ENCODE assay signal across 8 cellular contexts in the genomic region with DNA sequence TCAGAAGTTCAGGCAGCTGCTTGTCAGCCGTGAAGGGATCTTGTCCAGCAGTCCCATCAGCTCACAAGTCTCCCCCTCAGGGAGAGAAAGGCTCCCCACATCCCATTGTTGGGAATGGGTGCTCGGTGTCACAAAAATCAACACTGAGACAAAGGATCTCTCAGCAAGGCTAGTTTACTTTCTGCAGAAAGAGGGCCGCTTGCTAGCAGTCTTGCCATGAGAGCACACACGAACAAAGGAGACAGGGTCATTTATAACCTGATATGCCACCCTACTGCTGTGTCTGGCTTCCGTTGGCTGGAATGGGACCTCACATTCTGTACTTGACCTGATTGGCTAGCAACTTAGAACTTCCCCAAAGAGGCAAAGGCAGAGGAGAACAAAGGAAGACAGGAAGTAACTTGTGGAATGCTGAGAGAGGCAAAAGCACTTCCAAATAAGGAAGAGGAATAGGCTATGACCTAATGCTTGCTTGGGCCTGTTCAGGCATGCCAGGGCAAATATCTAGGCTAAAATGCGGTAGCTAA. TPM values are rescaled to one million over a fixed set of nuclear protein-coding genes. Genes with fewer than 3 reads are reported as not detected.
A peak's percentile ranks its signal among the peaks of the same experiment; 100 is the strongest.
DNase-seq lines count a peak whose midpoint lies in the region; ATAC-seq and TF ChIP-seq lines count a peak whose summit lies in the region.

No MANE protein-coding gene starts in this region.

- H3K4me1 ChIP-seq in ascending aorta = peaks cover 0 to 6% of the 10 kb centered on the region in 2 donors
- peaks cover 12% of the 10 kb centered on the region; the same call in 1 of the 2 replicates for H3K4me1 ChIP-seq in iPS-20b (ENCODE audit: insufficient read depth, low read length)
- peaks cover 16% of the 10 kb centered on the region for H3K4me1 ChIP-seq in stomach smooth muscle (ENCODE audit: control insufficient read depth, insufficient read depth, low read length)

- H3K27ac ChIP-seq in ascending aorta (peak overlapping the region; percentile 65 to 72), iPS-20b (ENCODE audit: low read length) (peak overlapping the region; percentile 97), stomach smooth muscle (ENCODE audit: low read length) (peak overlapping the region; percentile 67)

- no peaks in the 10 kb centered on the region for H3K27me3 ChIP-seq in ascending aorta
- H3K27me3 ChIP-seq in iPS-20b (ENCODE audit: insufficient read depth, low read length) = no peaks in the 10 kb centered on the region
- no peaks in the 10 kb centered on the region for H3K27me3 ChIP-seq in stomach smooth muscle (ENCODE audit: control insufficient read depth in 1 of 2, insufficient read depth in 2 of 2, low read length in 2 of 2)

- no peaks in the 10 kb centered on the region for H3K36me3 ChIP-seq in ascending aorta
- H3K36me3 ChIP-seq in iPS-20b (ENCODE audit: insufficient read depth, low read depth, low read length) = no peaks in the 10 kb centered on the region
- H3K36me3 ChIP-seq in stomach smooth muscle (ENCODE audit: control insufficient read depth in 2 of 2, insufficient read depth in 2 of 2, low read length in 2 of 2) = no peaks in the 10 kb centered on the region

- POLR2A ChIA-PET in activated CD4-positive, alpha-beta T cell treated with anti-CD3 and anti-CD28 coated beads, Interleukin-2, amount 10 ng/mL, durations not matched to agents 7 days and 5 days (lab: Charles Lee) = no interaction called here

- H3K27ac Mint-ChIP-seq in activated CD4-positive, alpha-beta T cell treated with anti-CD3 and anti-CD28 coated beads, Interleukin-2, amount 10 ng/mL, durations not matched to agents 7 days and 5 days = no peak overlapping the region
- no peak overlapping the region for H3K27ac Mint-ChIP-seq in stimulated activated effector memory CD8-positive, alpha-beta T cell treated with anti-CD3 and anti-CD28 coated beads, Interleukin-12 subunit alpha, Interleukin-12 subunit beta, amount 100 ng/mL, for 72 hours

- H3K4me3 ChIP-seq in ascending aorta (no peak overlapping the region), iPS-20b (ENCODE audit: low read length) (peak overlapping the region; percentile 52), stomach smooth muscle (ENCODE audit: low read length in 2 of 2) (peak overlapping the region; percentile 22 to 42)

- no peaks in the 10 kb centered on the region for H3K36me3 Mint-ChIP-seq in activated CD4-positive, alpha-beta T cell treated with anti-CD3 and anti-CD28 coated beads, Interleukin-2, amount 10 ng/mL, durations not matched to agents 7 days and 5 days (ENCODE audit: low read depth)
- no peaks in the 10 kb centered on the region for H3K36me3 Mint-ChIP-seq in stimulated activated effector memory CD8-positive, alpha-beta T cell treated with anti-CD3 and anti-CD28 coated beads, Interleukin-12 subunit alpha, Interleukin-12 subunit beta, amount 100 ng/mL, for 72 hours

- peak overlapping the region; percentile 89 for H3K9ac ChIP-seq in iPS-20b (ENCODE audit: low read depth, low read length)
- peak overlapping the region in 1 of 2 donors; percentile 62 for H3K9ac ChIP-seq in stomach smooth muscle (ENCODE audit: low read length in 2 of 2)

- DNase-seq in DMS79 (lab: John Stamatoyannopoulos, UW) = peak; percentile 82
- DNase-seq in NCI-H146 treated with DMSO at 0.1 percent for 48 hours (lab: John Stamatoyannopoulos, UW; ENCODE audit: unreplicated experiment) = peak; percentile 99
- DNase-seq in ascending aorta (ENCODE audit: low spot score in 2 of 2) = no peak
- DNase-seq in activated CD4-positive, alpha-beta T cell treated with anti-CD3 and anti-CD28 coated beads, Interleukin-2, amount 10 ng/mL, durations not matched to agents 7 days and 5 days = no peak
- no peak for DNase-seq in activated CD4-positive, alpha-beta T cell treated with anti-CD3 and anti-CD28 coated beads, Interleukin-2, amount 50 U/mL, for 4 hours
- DNase-seq in stimulated activated effector memory CD8-positive, alpha-beta T cell treated with anti-CD3 and anti-CD28 coated beads, Interleukin-12 subunit alpha, Interleukin-12 subunit beta, amount 100 ng/mL, for 72 hours (ENCODE audit: low spot score in 2 of 2) = no peak

- TF ChIP-seq CTCF in ascending aorta (IDR thresholded peaks at IDR 0.05) = no peak

- CTCF ChIA-PET in activated CD4-positive, alpha-beta T cell treated with anti-CD3 and anti-CD28 coated beads, Interleukin-2, amount 10 ng/mL, durations not matched to agents 7 days and 5 days (lab: Charles Lee) = no interaction called here

- peaks cover 48% of the 10 kb centered on the region for H3K27me3 Mint-ChIP-seq in activated CD4-positive, alpha-beta T cell treated with anti-CD3 and anti-CD28 coated beads, Interleukin-2, amount 10 ng/mL, durations not matched to agents 7 days and 5 days

- intact Hi-C loops in ascending aorta (cut with DNase I) = no loop called here

- no peak overlapping the region for H3K4me3 Mint-ChIP-seq in activated CD4-positive, alpha-beta T cell treated with anti-CD3 and anti-CD28 coated beads, Interleukin-2, amount 10 ng/mL, durations not matched to agents 7 days and 5 days
- H3K4me3 Mint-ChIP-seq in stimulated activated effector memory CD8-positive, alpha-beta T cell treated with anti-CD3 and anti-CD28 coated beads, Interleukin-12 subunit alpha, Interleukin-12 subunit beta, amount 100 ng/mL, for 72 hours = no peak overlapping the region

- no peaks in the 10 kb centered on the region for H3K9me3 Mint-ChIP-seq in activated CD4-positive, alpha-beta T cell treated with anti-CD3 and anti-CD28 coated beads, Interleukin-2, amount 10 ng/mL, durations not matched to agents 7 days and 5 days
- H3K9me3 Mint-ChIP-seq in stimulated activated effector memory CD8-positive, alpha-beta T cell treated with anti-CD3 and anti-CD28 coated beads, Interleukin-12 subunit alpha, Interleukin-12 subunit beta, amount 100 ng/mL, for 72 hours = no peaks in the 10 kb centered on the region

- H3K4me1 Mint-ChIP-seq in activated CD4-positive, alpha-beta T cell treated with anti-CD3 and anti-CD28 coated beads, Interleukin-2, amount 10 ng/mL, durations not matched to agents 7 days and 5 days = peaks cover 3% of the 10 kb centered on the region
- no peaks in the 10 kb centered on the region for H3K4me1 Mint-ChIP-seq in stimulated activated effector memory CD8-positive, alpha-beta T cell treated with anti-CD3 and anti-CD28 coated beads, Interleukin-12 subunit alpha, Interleukin-12 subunit beta, amount 100 ng/mL, for 72 hours

- H3K9me3 ChIP-seq in ascending aorta (no peaks in the 10 kb centered on the region), iPS-20b (ENCODE audit: insufficient read depth, low read depth, low read length) (no peaks in the 10 kb centered on the region; the same call in 1 of the 2 replicates), stomach smooth muscle (ENCODE audit: control insufficient read depth in 2 of 2, low read length in 2 of 2) (peaks cover 0 to 3% of the 10 kb centered on the region in 2 donors)

- ATAC-seq in stimulated activated effector memory CD8-positive, alpha-beta T cell treated with anti-CD3 and anti-CD28 coated beads, Interleukin-12 subunit alpha, Interleukin-12 subunit beta, amount 100 ng/mL, for 72 hours = no peak

RNA-seq across cellular contexts. Expression of gene IGFL3, which starts 8.7 kb away (rescaled TPM):
- not detected for total RNA-seq in ascending aorta
- total RNA-seq in activated CD4-positive, alpha-beta T cell treated with anti-CD3 and anti-CD28 coated beads, Interleukin-2, amount 10 ng/mL, durations not matched to agents 7 days and 5 days = not detected

RNA-seq across cellular contexts. Expression of gene IGFL2, which starts 14.9 kb away (rescaled TPM):
- total RNA-seq in ascending aorta = not detected
- total RNA-seq in activated CD4-positive, alpha-beta T cell treated with anti-CD3 and anti-CD28 coated beads, Interleukin-2, amount 10 ng/mL, durations not matched to agents 7 days and 5 days = not detected

Comparison
In these comparisons a context has a peak if more than half of its experiments do, and no peak if none do; other contexts are left out.
1. DNase-seq: peak in DMS79 (single experiment) and NCI-H146 treated with DMSO at 0.1 percent for 48 hours (single experiment); none in ascending aorta (0 of 2), activated CD4-positive, alpha-beta T cell treated with anti-CD3 and anti-CD28 coated beads, Interleukin-2, amount 10 ng/mL, durations not matched to agents 7 days and 5 days (single experiment), activated CD4-positive, alpha-beta T cell treated with anti-CD3 and anti-CD28 coated beads, Interleukin-2, amount 50 U/mL, for 4 hours (0 of 2) and stimulated activated effector memory CD8-positive, alpha-beta T cell treated with anti-CD3 and anti-CD28 coated beads, Interleukin-12 subunit alpha, Interleukin-12 subunit beta, amount 100 ng/mL, for 72 hours (0 of 2).
2. H3K4me3 ChIP-seq: peak in iPS-20b (single experiment) and stomach smooth muscle (2 of 2); none in ascending aorta (0 of 2).
3. Peak in every context shown above with its lines, with median percentiles within 50 percentile points of each other: H3K27ac ChIP-seq.